Comparison of ENCODE assay signal across 25 cellular contexts in genomic region chr7:104772405-104772821, GRCh38.
A peak's percentile ranks its signal among the peaks of the same experiment; 100 is the strongest.
DNase-seq lines count a peak whose midpoint lies in the region; ATAC-seq and TF ChIP-seq lines count a peak whose summit lies in the region.
"Had no signal": no experiment of that assay in that cellular context is flagged by ENCODE, and none has a peak within 500 bp of the region (broad histone marks: within the 10 kb centered on the region; RNA-seq: fewer than 3 reads in every experiment).

No MANE protein-coding gene starts in this region.

- peak; percentile 58 for DNase-seq in ELF-1 (ENCODE audit: low read depth, low spot score)
- DNase-seq in NT2/D1 (ENCODE audit: low read depth, low spot score), result peak; percentile 62
- peak; percentile 57 for DNase-seq in foreskin melanocyte
- DNase-seq in posterior vena cava (ENCODE audit: low spot score), result no peak
- DNase-seq in GDM1 (lab: John Stamatoyannopoulos, UW), result no peak
- DNase-seq: activated CD4-positive, alpha-beta T cell treated with anti-CD3 and anti-CD28 coated beads, Interleukin-2, amount 50 U/mL, for 48 hours; activated CD4-positive, CD25-positive, alpha-beta regulatory T cell; activated naive CD4-positive, alpha-beta T cell treated with Interleukin-2 at 50 U/mL for 16 hours; Caco-2; DMS79; effector memory CD4-positive, alpha-beta T cell; erythroblast; left ventricle myocardium inferior; NCI-H1436 treated with DMSO at 0.1 percent for 48 hours; NCI-H510A treated with DMSO at 0.1 percent for 48 hours; NK-92 treated with Interleukin-12 subunit alpha and Interleukin-12 subunit beta, amount 100 ng/mL, for 24 hours; occipital lobe; SIG-M5; small intestine; stimulated activated CD8-positive, alpha-beta memory T cell treated with anti-CD3 and anti-CD28 coated beads, Interleukin-4, amount 100 ng/mL, for 48 hours; tibial artery had no signal

- H4K20me1 ChIP-seq in neural cell (ENCODE audit: insufficient read depth), result no peaks in the 10 kb centered on the region

- H3K9me2 ChIP-seq in neural cell (ENCODE audit: insufficient read depth, low read length), result no peaks in the 10 kb centered on the region

- H2AFZ ChIP-seq in neural cell (ENCODE audit: low read depth, low read length), result peak overlapping the region; percentile 4

- H3K4me3 ChIP-seq in NT2/D1 (ENCODE audit: insufficient read length, low read depth) (no peak overlapping the region), neural cell (ENCODE audit: low read length) (peak overlapping the region; percentile 50)
- H3K4me3 ChIP-seq: breast epithelium, left ventricle myocardium inferior, tibial artery had no signal

- H3F3A ChIP-seq in neural cell (ENCODE audit: insufficient read depth, low read length, poor library complexity, severe bottlenecking), result no peaks in the 10 kb centered on the region

- no peak for ATAC-seq in HG03097 (IDR thresholded peaks at IDR 0.05; ENCODE audit: low FRiP score, unreplicated experiment)

- TF ChIP-seq CTCF in neural cell (IDR thresholded peaks at IDR 0.05; ENCODE audit: poor library complexity, severe bottlenecking), result peak; percentile 21

- TF ChIP-seq RAD21 in neural cell (conservative IDR thresholded peaks at IDR 0.05), result peak; percentile 25

- H3K36me3 ChIP-seq in NT2/D1 (ENCODE audit: insufficient read depth, insufficient read length, low read length) (no peaks in the 10 kb centered on the region), neural cell (ENCODE audit: insufficient read depth, low read length) (no peaks in the 10 kb centered on the region)
- H3K36me3 ChIP-seq: breast epithelium, left ventricle myocardium inferior, tibial artery had no signal

- no peaks in the 10 kb centered on the region for H3K27me3 ChIP-seq in NT2/D1 (ENCODE audit: insufficient read depth, insufficient read length)
- H3K27me3 ChIP-seq in neural cell (ENCODE audit: insufficient read depth, low read depth, low read length), result no peaks in the 10 kb centered on the region
- H3K27me3 ChIP-seq: breast epithelium, tibial artery had no signal

- H3K9me3 ChIP-seq in NT2/D1 (ENCODE audit: insufficient read depth, low read length), result no peaks in the 10 kb centered on the region
- no peaks in the 10 kb centered on the region for H3K9me3 ChIP-seq in neural cell (ENCODE audit: low read length)
- H3K9me3 ChIP-seq: breast epithelium, Caco-2, left ventricle myocardium inferior, tibial artery had no signal

- H3K27ac ChIP-seq in neural cell (ENCODE audit: low read length), result peak overlapping the region; percentile 24
- H3K27ac ChIP-seq: breast epithelium, C4-2B, left ventricle myocardium inferior, tibial artery had no signal

- no peaks in the 10 kb centered on the region for H3K79me2 ChIP-seq in neural cell (replicated peaks; ENCODE audit: insufficient read depth, low read length)

- H3K4me2 ChIP-seq in neural cell (ENCODE audit: low read length), result peak overlapping the region; percentile 13

- no peak for TF ChIP-seq EP300 in neural cell (conservative IDR thresholded peaks at IDR 0.05; ENCODE audit: poor library complexity, severe bottlenecking)

- H3K9ac ChIP-seq in NT2/D1 (ENCODE audit: insufficient read length, low read depth), result no peak overlapping the region
- peak overlapping the region; percentile 50 for H3K9ac ChIP-seq in neural cell (ENCODE audit: low read length)

- H3K4me1 ChIP-seq in NT2/D1 (ENCODE audit: insufficient read depth, insufficient read length), result peaks cover 4% of the 10 kb centered on the region
- H3K4me1 ChIP-seq: breast epithelium, Caco-2, left ventricle myocardium inferior, tibial artery had no signal

- intact Hi-C loops in posterior vena cava (cut with DNase I), result no loop called here

TF ChIP-seq in neural cell, 6 proteins besides CTCF, POLR2A, EP300 and RAD21:
- TF ChIP-seq SMC3 (conservative IDR thresholded peaks at IDR 0.05; ENCODE audit: poor library complexity) (peak; percentile 21), MXI1 (conservative IDR thresholded peaks at IDR 0.05; ENCODE audit: poor library complexity, severe bottlenecking) (no peak), TAF1 (IDR thresholded peaks at IDR 0.05; ENCODE audit: low read depth) (no peak), POLR2AphosphoS5 (IDR thresholded peaks at IDR 0.05) (no peak), EZH2 (IDR thresholded peaks at IDR 0.05; ENCODE audit: borderline replicate concordance, insufficient read depth, low read length, poor library complexity, severe bottlenecking) (no peak)
- TF ChIP-seq, protein P1, sequence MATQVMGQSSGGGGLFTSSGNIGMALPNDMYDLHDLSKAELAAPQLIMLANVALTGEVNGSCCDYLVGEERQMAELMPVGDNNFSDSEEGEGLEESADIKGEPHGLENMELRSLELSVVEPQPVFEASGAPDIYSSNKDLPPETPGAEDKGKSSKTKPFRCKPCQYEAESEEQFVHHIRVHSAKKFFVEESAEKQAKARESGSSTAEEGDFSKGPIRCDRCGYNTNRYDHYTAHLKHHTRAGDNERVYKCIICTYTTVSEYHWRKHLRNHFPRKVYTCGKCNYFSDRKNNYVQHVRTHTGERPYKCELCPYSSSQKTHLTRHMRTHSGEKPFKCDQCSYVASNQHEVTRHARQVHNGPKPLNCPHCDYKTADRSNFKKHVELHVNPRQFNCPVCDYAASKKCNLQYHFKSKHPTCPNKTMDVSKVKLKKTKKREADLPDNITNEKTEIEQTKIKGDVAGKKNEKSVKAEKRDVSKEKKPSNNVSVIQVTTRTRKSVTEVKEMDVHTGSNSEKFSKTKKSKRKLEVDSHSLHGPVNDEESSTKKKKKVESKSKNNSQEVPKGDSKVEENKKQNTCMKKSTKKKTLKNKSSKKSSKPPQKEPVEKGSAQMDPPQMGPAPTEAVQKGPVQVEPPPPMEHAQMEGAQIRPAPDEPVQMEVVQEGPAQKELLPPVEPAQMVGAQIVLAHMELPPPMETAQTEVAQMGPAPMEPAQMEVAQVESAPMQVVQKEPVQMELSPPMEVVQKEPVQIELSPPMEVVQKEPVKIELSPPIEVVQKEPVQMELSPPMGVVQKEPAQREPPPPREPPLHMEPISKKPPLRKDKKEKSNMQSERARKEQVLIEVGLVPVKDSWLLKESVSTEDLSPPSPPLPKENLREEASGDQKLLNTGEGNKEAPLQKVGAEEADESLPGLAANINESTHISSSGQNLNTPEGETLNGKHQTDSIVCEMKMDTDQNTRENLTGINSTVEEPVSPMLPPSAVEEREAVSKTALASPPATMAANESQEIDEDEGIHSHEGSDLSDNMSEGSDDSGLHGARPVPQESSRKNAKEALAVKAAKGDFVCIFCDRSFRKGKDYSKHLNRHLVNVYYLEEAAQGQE (IDR thresholded peaks at IDR 0.05; ENCODE audit: borderline replicate concordance), result peak; percentile 43

Comparison
In these comparisons a context has a peak if more than half of its experiments do, and no peak if none do; other contexts are left out.
1. DNase-seq: peak in ELF-1 (single experiment), NT2/D1 (single experiment) and foreskin melanocyte (single experiment); none in posterior vena cava (single experiment) and GDM1 (single experiment).